ENCODE assay signal across 29 cellular contexts in genomic region chr15:43889072-43889471, GRCh38.
"Had no signal": no experiment of that assay in that cellular context is flagged by ENCODE, and none has a peak within 500 bp of the region (broad histone marks: within the 10 kb centered on the region; RNA-seq: fewer than 3 reads in every experiment).

No MANE protein-coding gene starts in this region.

- H3K9me3 ChIP-seq: colonic mucosa, esophagus muscularis mucosa, gastroesophageal sphincter, heart left ventricle, psoas muscle, sigmoid colon, spleen, testis, tibial artery, upper lobe of left lung had no signal

- ATAC-seq: foreskin keratinocyte; gastroesophageal sphincter; heart left ventricle; natural killer cell treated with Interleukin-12 subunit alpha and Interleukin-12 subunit beta and Interleukin-15 and Interleukin-18, amount 100 ng/mL, for 72 hours; psoas muscle; right cardiac atrium; stimulated activated memory B cell treated with anti-CD40 and anti-IgM and Interleukin-4, amounts not matched to agents 10 μg/mL and 1 μg/mL and 100 μg/mL, for 72 hours; stimulated activated naive CD8-positive, alpha-beta T cell treated with anti-CD3 and anti-CD28 coated beads, Interleukin-15, Interleukin-2, amounts not matched to agents 100 U/mL and 50 U/mL, for 24 hours had no signal

- H3K27me3 ChIP-seq: colonic mucosa, foreskin keratinocyte, gastroesophageal sphincter, heart left ventricle, neural progenitor cell, sigmoid colon, spleen, testis, tibial artery, upper lobe of left lung had no signal

- H3K4me3 Mint-ChIP-seq: immature natural killer cell; memory B cell; naive B cell; natural killer cell treated with Interleukin-12 subunit alpha and Interleukin-12 subunit beta and Interleukin-15 and Interleukin-18, amount 100 ng/mL, for 72 hours; neural progenitor cell; stimulated activated memory B cell treated with anti-CD40 and anti-IgM and Interleukin-4, amounts not matched to agents 10 μg/mL and 1 μg/mL and 100 μg/mL, for 72 hours had no signal

- DNase-seq: colonic mucosa; dermis blood vessel endothelial cell; effector memory CD4-positive, alpha-beta T cell; foreskin keratinocyte; heart left ventricle; hypothalamus; immature natural killer cell; islet precursor cell; kidney glomerular epithelial cell; naive B cell; psoas muscle; right cardiac atrium; sigmoid colon; spleen; stimulated activated CD4-positive, alpha-beta T cell treated with anti-CD3 and anti-CD28 coated beads, Interleukin-4, amount 100 ng/mL, for 4 hours; stimulated activated naive CD8-positive, alpha-beta T cell treated with anti-CD3 and anti-CD28 coated beads, Interleukin-15, Interleukin-2, amounts not matched to agents 100 U/mL and 50 U/mL, for 24 hours; substantia nigra; testis; tibial artery; upper lobe of left lung had no signal

- FAIRE-seq: endothelial cell of umbilical vein, urothelium cell line had no signal

- H3K27ac ChIP-seq: colonic mucosa, esophagus muscularis mucosa, foreskin keratinocyte, gastroesophageal sphincter, heart left ventricle, neural progenitor cell, psoas muscle, sigmoid colon, spleen, testis, tibial artery, upper lobe of left lung had no signal

- H3K27ac Mint-ChIP-seq: immature natural killer cell; memory B cell; naive B cell; natural killer cell treated with Interleukin-12 subunit alpha and Interleukin-12 subunit beta and Interleukin-15 and Interleukin-18, amount 100 ng/mL, for 72 hours; neural progenitor cell; stimulated activated memory B cell treated with anti-CD40 and anti-IgM and Interleukin-4, amounts not matched to agents 10 μg/mL and 1 μg/mL and 100 μg/mL, for 72 hours had no signal

- H3K36me3 Mint-ChIP-seq: memory B cell; natural killer cell treated with Interleukin-12 subunit alpha and Interleukin-12 subunit beta and Interleukin-15 and Interleukin-18, amount 100 ng/mL, for 72 hours; stimulated activated memory B cell treated with anti-CD40 and anti-IgM and Interleukin-4, amounts not matched to agents 10 μg/mL and 1 μg/mL and 100 μg/mL, for 72 hours had no signal

- H3K4me3 ChIP-seq: colonic mucosa, esophagus muscularis mucosa, gastroesophageal sphincter, heart left ventricle, lung, neural progenitor cell, psoas muscle, sigmoid colon, spleen, testis, tibial artery, upper lobe of left lung had no signal

- H3K36me3 ChIP-seq: colonic mucosa, esophagus muscularis mucosa, gastroesophageal sphincter, heart left ventricle, neural progenitor cell, sigmoid colon, tibial artery, upper lobe of left lung had no signal

- H3K9me3 Mint-ChIP-seq: memory B cell; naive B cell; natural killer cell treated with Interleukin-12 subunit alpha and Interleukin-12 subunit beta and Interleukin-15 and Interleukin-18, amount 100 ng/mL, for 72 hours; neural progenitor cell; stimulated activated memory B cell treated with anti-CD40 and anti-IgM and Interleukin-4, amounts not matched to agents 10 μg/mL and 1 μg/mL and 100 μg/mL, for 72 hours had no signal

- H3K4me1 Mint-ChIP-seq: immature natural killer cell; memory B cell; naive B cell; stimulated activated memory B cell treated with anti-CD40 and anti-IgM and Interleukin-4, amounts not matched to agents 10 μg/mL and 1 μg/mL and 100 μg/mL, for 72 hours had no signal

- H3K27me3 Mint-ChIP-seq: memory B cell; naive B cell; natural killer cell treated with Interleukin-12 subunit alpha and Interleukin-12 subunit beta and Interleukin-15 and Interleukin-18, amount 100 ng/mL, for 72 hours; stimulated activated memory B cell treated with anti-CD40 and anti-IgM and Interleukin-4, amounts not matched to agents 10 μg/mL and 1 μg/mL and 100 μg/mL, for 72 hours had no signal

- H3K4me1 ChIP-seq: colonic mucosa, foreskin keratinocyte, neural progenitor cell, psoas muscle, spleen, tibial artery, upper lobe of left lung had no signal
